18 cellular contexts compared by ENCODE assay signal in genomic region chr10:85620807-85621206, GRCh38.
DNase-seq lines count a peak whose midpoint lies in the region; TF ChIP-seq lines count a peak whose summit lies in the region.
"Had no signal": no experiment of that assay in that cellular context is flagged by ENCODE, and none has a peak within 500 bp of the region (broad histone marks: within the 10 kb centered on the region; RNA-seq: fewer than 3 reads in every experiment).

No MANE protein-coding gene starts in this region.

- POLR2A ChIA-PET in Caco-2 (lab: Charles Lee), result no interaction called here

- no peak overlapping the region for H3K9ac ChIP-seq in endodermal cell (ENCODE audit: extremely low read depth, low read length, poor library complexity, severe bottlenecking)
- H3K9ac ChIP-seq: BLaER1 had no signal

- no TSS peak for BruUV-seq in Caco-2 (replicated peaks; lab: Mats Ljungman, UMichigan)

- H3K4me1 Mint-ChIP-seq in Caco-2 (ENCODE audit: low read depth, unreplicated experiment) (peaks cover 28% of the 10 kb centered on the region), endodermal cell (peaks cover 2% of the 10 kb centered on the region), immature natural killer cell (no peaks in the 10 kb centered on the region)
- H3K4me1 Mint-ChIP-seq: CD14-positive monocyte had no signal

- H3K9me3 ChIP-seq in Caco-2 (no peaks in the 10 kb centered on the region), endodermal cell (ENCODE audit: control insufficient read depth, low read length) (no peaks in the 10 kb centered on the region), transverse colon (no peaks in the 10 kb centered on the region)
- H3K9me3 ChIP-seq: BLaER1, HAP-1 had no signal

- no peak overlapping the region for H3K4me3 ChIP-seq in Caco-2 (ENCODE audit: low read depth, low read length)
- H3K4me3 ChIP-seq in endodermal cell (ENCODE audit: low read length), result no peak overlapping the region
- H3K4me3 ChIP-seq in transverse colon, result no peak overlapping the region
- H3K4me3 ChIP-seq: BLaER1, GM12878, HAP-1, K562 had no signal

- H3K36me3 Mint-ChIP-seq in Caco-2 (ENCODE audit: insufficient read depth, unreplicated experiment) (no peaks in the 10 kb centered on the region), endodermal cell (ENCODE audit: low read depth) (no peaks in the 10 kb centered on the region), immature natural killer cell (no peaks in the 10 kb centered on the region)
- H3K36me3 Mint-ChIP-seq: CD14-positive monocyte; CD4-positive, alpha-beta memory T cell had no signal

- H3K4me3 Mint-ChIP-seq in Caco-2 (ENCODE audit: unreplicated experiment), result no peak overlapping the region
- no peak overlapping the region for H3K4me3 Mint-ChIP-seq in endodermal cell
- H3K4me3 Mint-ChIP-seq in immature natural killer cell, result no peak overlapping the region
- H3K4me3 Mint-ChIP-seq: CD14-positive monocyte; CD4-positive, alpha-beta memory T cell had no signal

- H3K4me1 ChIP-seq in Caco-2 (peaks cover 32% of the 10 kb centered on the region), endodermal cell (ENCODE audit: control insufficient read depth, insufficient read depth, low read length) (no peaks in the 10 kb centered on the region), transverse colon (peaks cover 0 to 15% (median 9%) of the 10 kb centered on the region in 4 donors)
- H3K4me1 ChIP-seq: HAP-1 had no signal

- in situ Hi-C loops in transverse colon (cut with MboI; ENCODE audit: low pct_ligation_motif_present in 1 of 4, low pct_unique_long_range_greater_than_20kb in 1 of 4, low sequenced_read_pairs in 3 of 4), result no loop called here

- H3K27me3 Mint-ChIP-seq in Caco-2 (ENCODE audit: insufficient read depth, unreplicated experiment) (no peaks in the 10 kb centered on the region), endodermal cell (ENCODE audit: insufficient read depth) (peaks cover 8% of the 10 kb centered on the region), immature natural killer cell (ENCODE audit: low read depth in 3 of 3) (peaks cover 4 to 9% (median 8%) of the 10 kb centered on the region in 3 donors)

- intact Hi-C loops in Caco-2 (cut with micrococcal nuclease; ENCODE audit: unreplicated experiment), result loop anchor here (1.0 to 5.0 kb wide), 4 partner anchors 21 to 73 kb away; no protein-coding TSS in a partner anchor
- intact Hi-C loops in transverse colon (cut with DNase I; ENCODE audit: low total_unique reads), result no loop called here

- WGBS in endodermal cell (ENCODE audit: insufficient coverage in 1 of 2, insufficient read length in 1 of 2), 2 experiments, result 94 to 98% methylated on average over 3 of the region's 3 CpGs
- WGBS in transverse colon (ENCODE audit: low coverage in 1 of 2), 2 donors, result 81 to 88% methylated on average over 3 of the region's 3 CpGs

- CTCF ChIA-PET in Caco-2 (lab: Charles Lee), result interaction anchor here (0.7 kb wide), 1 partner anchor 68 kb away, joined by 3 read pairs; no protein-coding TSS in a partner anchor

- H3K27ac Mint-ChIP-seq in Caco-2 (ENCODE audit: unreplicated experiment), result peak overlapping the region; percentile 74
- H3K27ac Mint-ChIP-seq in endodermal cell, result no peak overlapping the region
- no peak overlapping the region for H3K27ac Mint-ChIP-seq in immature natural killer cell
- H3K27ac Mint-ChIP-seq: CD14-positive monocyte; CD4-positive, alpha-beta memory T cell had no signal

- no peaks in the 10 kb centered on the region for H3K36me3 ChIP-seq in Caco-2 (ENCODE audit: control insufficient read depth, insufficient read depth, low read length)
- H3K36me3 ChIP-seq in endodermal cell (ENCODE audit: control insufficient read depth, insufficient read depth, low read length), result no peaks in the 10 kb centered on the region
- H3K36me3 ChIP-seq in transverse colon, result no peaks in the 10 kb centered on the region
- H3K36me3 ChIP-seq: BLaER1, HAP-1 had no signal

- H3K27ac ChIP-seq in 22Rv1 (peak overlapping the region; percentile 75), endodermal cell (ENCODE audit: low read depth, low read length) (no peak overlapping the region), transverse colon (peak overlapping the region in 3 of 4 donors; percentile 18 to 60 (median 48))
- H3K27ac ChIP-seq: BLaER1, HL-60 had no signal

- no peak for TF ChIP-seq POLR2A in transverse colon (IDR thresholded peaks at IDR 0.05)

- no peak for DNase-seq in Caco-2
- DNase-seq in endodermal cell, result peak; percentile 17
- DNase-seq in transverse colon, result no peak
- no peak for DNase-seq in A172 (ENCODE audit: low spot score)
- no peak for DNase-seq in DMS 273 treated with DMSO at 0.1 percent for 48 hours (lab: John Stamatoyannopoulos, UW)
- no peak for DNase-seq in immature natural killer cell
- DNase-seq: Calu3; CD4-positive, alpha-beta memory T cell; DMS53; DND-41; EL had no signal

- H3K9me3 Mint-ChIP-seq in Caco-2 (ENCODE audit: unreplicated experiment), result no peaks in the 10 kb centered on the region
- H3K9me3 Mint-ChIP-seq in endodermal cell, result no peaks in the 10 kb centered on the region
- H3K9me3 Mint-ChIP-seq in immature natural killer cell, result peaks cover 0 to 2% (median 0%) of the 10 kb centered on the region in 6 donors
- H3K9me3 Mint-ChIP-seq: CD4-positive, alpha-beta memory T cell had no signal

- TF ChIP-seq CTCF in 22Rv1 (IDR thresholded peaks at IDR 0.05) (no peak), Caco-2 (IDR thresholded peaks at IDR 0.05; ENCODE audit: insufficient read depth in 1 of 2, low read depth in 1 of 2, low read length in 1 of 2, severe bottlenecking in 1 of 2, unreplicated experiment in 1 of 2) (no peak), endodermal cell (conservative IDR thresholded peaks at IDR 0.05) (no peak), transverse colon (IDR thresholded peaks at IDR 0.05) (no peak)

- H3K27me3 ChIP-seq in Caco-2 (replicated peaks; ENCODE audit: control insufficient read depth, insufficient read depth, low read length), result no peaks in the 10 kb centered on the region
- H3K27me3 ChIP-seq in endodermal cell (ENCODE audit: control insufficient read depth, insufficient read depth, low read length, poor library complexity, severe bottlenecking), result no peaks in the 10 kb centered on the region
- H3K27me3 ChIP-seq in transverse colon, result no peaks in the 10 kb centered on the region
- H3K27me3 ChIP-seq: BLaER1 had no signal

- TF ChIP-seq EP300 in transverse colon (IDR thresholded peaks at IDR 0.05; ENCODE audit: low read depth), result no peak
